ENCODE assay signal across 29 cellular contexts in the genomic region with DNA sequence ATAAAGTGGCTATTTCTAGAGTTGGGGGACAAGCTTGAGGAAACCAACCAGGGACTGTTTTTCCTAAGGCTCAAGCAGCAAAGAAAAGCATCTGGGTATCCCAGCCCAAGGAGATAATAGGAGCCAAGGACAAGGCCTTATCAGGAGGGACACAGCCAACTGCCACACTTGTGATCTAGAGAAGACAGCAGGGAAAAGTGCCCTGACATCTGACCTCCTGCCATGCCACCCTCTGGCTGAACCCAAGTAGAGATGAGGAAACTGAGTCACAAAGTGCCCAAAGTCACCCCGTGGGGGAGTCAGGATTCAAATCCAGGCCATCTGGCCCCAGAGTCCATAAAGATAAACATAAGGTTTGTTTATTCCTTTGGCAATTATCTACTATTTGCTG. TPM values are rescaled to one million over a fixed set of nuclear protein-coding genes. Genes with fewer than 3 reads are reported as not detected.
DNase-seq lines count a peak whose midpoint lies in the region; ATAC-seq and TF ChIP-seq lines count a peak whose summit lies in the region.
"Had no signal": no experiment of that assay in that cellular context is flagged by ENCODE, and none has a peak within 500 bp of the region (broad histone marks: within the 10 kb centered on the region; RNA-seq: fewer than 3 reads in every experiment).

No MANE protein-coding gene starts in this region.

- no peaks in the 10 kb centered on the region for H3K27me3 ChIP-seq in BLaER1 treated with 17β-estradiol and CSF1 and Interleukin-3, amounts not matched to agents 10 nM and 100 nM
- H3K27me3 ChIP-seq in iPS-15b (ENCODE audit: control insufficient read depth, insufficient read depth, low read length): no peaks in the 10 kb centered on the region
- H3K27me3 ChIP-seq in osteoblast (ENCODE audit: insufficient read depth, low read length): peaks cover 13% of the 10 kb centered on the region
- H3K27me3 ChIP-seq: body of pancreas had no signal

- H3K9me3 Mint-ChIP-seq in WTC11: peaks cover 6% of the 10 kb centered on the region

- H3K36me3 Mint-ChIP-seq in WTC11: peaks cover 6% of the 10 kb centered on the region
- H3K36me3 Mint-ChIP-seq: stimulated activated memory B cell treated with anti-CD40 and anti-IgM and Interleukin-4, amounts not matched to agents 10 μg/mL and 1 μg/mL and 100 μg/mL, for 72 hours had no signal

- no peak overlapping the region for H3K4me3 ChIP-seq in BLaER1 treated with 17β-estradiol and CSF1 and Interleukin-3, amounts not matched to agents 10 nM and 100 nM
- H3K4me3 ChIP-seq in iPS-15b (ENCODE audit: low read depth, low read length): no peak overlapping the region
- no peak overlapping the region for H3K4me3 ChIP-seq in osteoblast (ENCODE audit: insufficient read depth, low read length)
- H3K4me3 ChIP-seq: body of pancreas, lung, mucosa of descending colon, PC-9 had no signal

- CTCF ChIA-PET in WTC11 (lab: Charles Lee): interaction anchor here (0.9 to 8.0 kb wide), 16 partner anchors 12 to 707 kb away, joined by 3 to 329 read pairs (median 5); a partner anchor contains a TSS

- H3K4me2 ChIP-seq in BLaER1 treated with 17β-estradiol and CSF1 and Interleukin-3, amounts not matched to agents 10 nM and 100 nM: peak overlapping the region in 6 of 11 experiments; percentile 11 to 41 (median 23); a peak in 5 of 22 replicates
- H3K4me2 ChIP-seq in osteoblast (ENCODE audit: insufficient read depth, low read length): no peak overlapping the region
- H3K4me2 ChIP-seq: PC-9 had no signal

- H3K27ac Mint-ChIP-seq in WTC11: peak overlapping the region; percentile 99
- H3K27ac Mint-ChIP-seq: activated CD4-positive, alpha-beta T cell treated with anti-CD3 and anti-CD28 coated beads, Interleukin-2, amount 10 ng/mL, durations not matched to agents 7 days and 5 days; CD8-positive, alpha-beta memory T cell; natural killer cell treated with Interleukin-12 subunit alpha and Interleukin-12 subunit beta and Interleukin-15 and Interleukin-18, amount 100 ng/mL, for 72 hours; stimulated activated memory B cell treated with anti-CD40 and anti-IgM and Interleukin-4, amounts not matched to agents 10 μg/mL and 1 μg/mL and 100 μg/mL, for 72 hours; T-helper 2 cell treated with Interferon-gamma antibody and Interleukin-4, amounts not matched to agents 5 μg/mL and 100 μg/mL, for 36 hours had no signal

- no peak for TF ChIP-seq CTCF in WTC11 (IDR thresholded peaks at IDR 0.05)
- no peak for TF ChIP-seq CTCF in osteoblast (IDR thresholded peaks at IDR 0.05; ENCODE audit: extremely low read depth, low read depth, low read length)

- H3K4me1 ChIP-seq in BLaER1 treated with 17β-estradiol and CSF1 and Interleukin-3, amounts not matched to agents 10 nM and 100 nM: peaks cover 0 to 24% (median 18%) of the 10 kb centered on the region in 10 experiments; a peak in 15 of 20 replicates
- H3K4me1 ChIP-seq in iPS-15b (ENCODE audit: control insufficient read depth, insufficient read depth, low read length) (peaks cover 21% of the 10 kb centered on the region), osteoblast (ENCODE audit: insufficient read depth, low read length) (no peaks in the 10 kb centered on the region)
- H3K4me1 ChIP-seq: body of pancreas had no signal

- no peaks in the 10 kb centered on the region; the same call in 1 of the 2 replicates for H3K27me3 Mint-ChIP-seq in WTC11 (ENCODE audit: low read depth)

- H3K9me3 ChIP-seq in BLaER1 treated with 17β-estradiol and CSF1 and Interleukin-3, amounts not matched to agents 10 nM and 100 nM (replicated peaks in 1 of 11): peaks cover 4 to 8% (median 5%) of the 10 kb centered on the region in 11 experiments; a peak in 13 of 22 replicates
- H3K9me3 ChIP-seq in iPS-15b (ENCODE audit: control insufficient read depth, insufficient read depth, low read length) (no peaks in the 10 kb centered on the region), osteoblast (ENCODE audit: low read depth, low read length) (peaks cover 2% of the 10 kb centered on the region)

- H3K79me2 ChIP-seq in osteoblast (ENCODE audit: insufficient read depth, low read length): no peaks in the 10 kb centered on the region

- ATAC-seq in WTC11 (no peak), HG02623 (IDR thresholded peaks at IDR 0.05; ENCODE audit: unreplicated experiment) (no peak)
- ATAC-seq: activated T-cell treated with anti-CD3 and anti-CD28 coated beads, Interleukin-2, amount 50 U/mL, for 4 hours; body of pancreas; natural killer cell treated with Interleukin-12 subunit alpha and Interleukin-12 subunit beta and Interleukin-15 and Interleukin-18, amount 100 ng/mL, for 72 hours; stimulated activated memory B cell treated with anti-CD40 and anti-IgM and Interleukin-4, amounts not matched to agents 10 μg/mL and 1 μg/mL and 100 μg/mL, for 72 hours had no signal

- H3K36me3 ChIP-seq in BLaER1 treated with 17β-estradiol and CSF1 and Interleukin-3, amounts not matched to agents 10 nM and 100 nM: no peaks in the 10 kb centered on the region
- no peaks in the 10 kb centered on the region for H3K36me3 ChIP-seq in iPS-15b (ENCODE audit: control insufficient read depth, insufficient read depth, low read length)
- no peaks in the 10 kb centered on the region for H3K36me3 ChIP-seq in osteoblast (ENCODE audit: insufficient read depth, low read length)
- H3K36me3 ChIP-seq: WERI-Rb-1 had no signal

- no peak overlapping the region for H3K4me3 Mint-ChIP-seq in WTC11
- H3K4me3 Mint-ChIP-seq: activated CD4-positive, alpha-beta T cell treated with anti-CD3 and anti-CD28 coated beads, Interleukin-2, amount 10 ng/mL, durations not matched to agents 7 days and 5 days; activated T-cell treated with anti-CD3 and anti-CD28 coated beads, Interleukin-2, amount 50 U/mL, for 4 hours; CD8-positive, alpha-beta memory T cell; natural killer cell treated with Interleukin-12 subunit alpha and Interleukin-12 subunit beta and Interleukin-15 and Interleukin-18, amount 100 ng/mL, for 72 hours; stimulated activated memory B cell treated with anti-CD40 and anti-IgM and Interleukin-4, amounts not matched to agents 10 μg/mL and 1 μg/mL and 100 μg/mL, for 72 hours; T-helper 2 cell treated with Interferon-gamma antibody and Interleukin-4, amounts not matched to agents 5 μg/mL and 100 μg/mL, for 36 hours had no signal

- POLR2A ChIA-PET in WTC11 (lab: Charles Lee): interaction anchor here (0.9 to 1.2 kb wide), 2 partner anchors 10 to 66 kb away, joined by 4 to 7 read pairs; no protein-coding TSS in a partner anchor

- H3K9ac ChIP-seq in BLaER1 treated with 17β-estradiol and CSF1 and Interleukin-3, amounts not matched to agents 10 nM and 100 nM: no peak overlapping the region
- peak overlapping the region; percentile 38 for H3K9ac ChIP-seq in iPS-15b (ENCODE audit: low read depth, low read length)

- no peak for DNase-seq in WTC11 (ENCODE audit: low spot score)
- no peak for DNase-seq in osteoblast (ENCODE audit: insufficient read length, low spot score, missing footprints)
- no peak for DNase-seq in HuH-7 (ENCODE audit: low spot score)
- DNase-seq in activated CD4-positive, CD25-positive, alpha-beta regulatory T cell treated with anti-CD3 and anti-CD28 coated beads, Interleukin-2, amount 50 U/mL, for 72 hours: no peak
- DNase-seq in RKO (ENCODE audit: low spot score): no peak
- DNase-seq: activated CD4-positive, alpha-beta T cell treated with anti-CD3 and anti-CD28 coated beads, Interleukin-2, amount 10 ng/mL, durations not matched to agents 7 days and 5 days; activated naive CD4-positive, alpha-beta T cell; activated T-cell treated with anti-CD3 and anti-CD28 coated beads, Interleukin-2, amount 50 U/mL, for 4 hours; AML-193; CD8-positive, alpha-beta memory T cell; NCI-H1092; NCI-H524 treated with DMSO at 0.1 percent for 48 hours; PC-9; SHP77; stimulated activated CD4-positive, alpha-beta T cell treated with anti-CD3 and anti-CD28 coated beads, Interleukin-4, amount 100 ng/mL, for 4 hours; substantia nigra; WERI-Rb-1 had no signal

- no peak overlapping the region for H3K27ac ChIP-seq in BLaER1 treated with 17β-estradiol and CSF1 and Interleukin-3, amounts not matched to agents 10 nM and 100 nM
- H3K27ac ChIP-seq in osteoblast (ENCODE audit: low read depth, low read length): no peak overlapping the region
- H3K27ac ChIP-seq: body of pancreas, PC-9, WERI-Rb-1 had no signal

- peaks cover 56% of the 10 kb centered on the region for H3K4me1 Mint-ChIP-seq in WTC11
- H3K4me1 Mint-ChIP-seq: activated CD4-positive, alpha-beta T cell treated with anti-CD3 and anti-CD28 coated beads, Interleukin-2, amount 10 ng/mL, durations not matched to agents 7 days and 5 days; CD8-positive, alpha-beta memory T cell; stimulated activated memory B cell treated with anti-CD40 and anti-IgM and Interleukin-4, amounts not matched to agents 10 μg/mL and 1 μg/mL and 100 μg/mL, for 72 hours had no signal

- no peaks in the 10 kb centered on the region for H4K20me1 ChIP-seq in BLaER1 treated with 17β-estradiol and CSF1 and Interleukin-3, amounts not matched to agents 10 nM and 100 nM
- no peaks in the 10 kb centered on the region for H4K20me1 ChIP-seq in osteoblast (ENCODE audit: insufficient read depth, low read length)

- peak overlapping the region; percentile 73 for H2AFZ ChIP-seq in osteoblast (ENCODE audit: low read length)
- H2AFZ ChIP-seq: PC-9 had no signal

TF ChIP-seq in WTC11, 78 proteins besides CTCF, POLR2A, EP300 and RAD21:
- TF ChIP-seq NFYB (CRISPR knock-in tag; conservative IDR thresholded peaks at IDR 0.05; ENCODE audit: low read depth): no peak
- no peak for TF ChIP-seq ZNF671 (CRISPR knock-in tag; IDR thresholded peaks at IDR 0.05)
- no peak for TF ChIP-seq CREB1 (CRISPR knock-in tag; IDR thresholded peaks at IDR 0.05)
- TF ChIP-seq, protein P1, sequence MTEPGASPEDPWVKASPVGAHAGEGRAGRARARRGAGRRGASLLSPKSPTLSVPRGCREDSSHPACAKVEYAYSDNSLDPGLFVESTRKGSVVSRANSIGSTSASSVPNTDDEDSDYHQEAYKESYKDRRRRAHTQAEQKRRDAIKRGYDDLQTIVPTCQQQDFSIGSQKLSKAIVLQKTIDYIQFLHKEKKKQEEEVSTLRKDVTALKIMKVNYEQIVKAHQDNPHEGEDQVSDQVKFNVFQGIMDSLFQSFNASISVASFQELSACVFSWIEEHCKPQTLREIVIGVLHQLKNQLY (CRISPR knock-in tag; IDR thresholded peaks at IDR 0.05): no peak
- TF ChIP-seq, protein P2, sequence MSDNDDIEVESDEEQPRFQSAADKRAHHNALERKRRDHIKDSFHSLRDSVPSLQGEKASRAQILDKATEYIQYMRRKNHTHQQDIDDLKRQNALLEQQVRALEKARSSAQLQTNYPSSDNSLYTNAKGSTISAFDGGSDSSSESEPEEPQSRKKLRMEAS (CRISPR knock-in tag; IDR thresholded peaks at IDR 0.05): no peak
- no peak for TF ChIP-seq EMX1 (CRISPR knock-in tag; IDR thresholded peaks at IDR 0.05)

RNA-seq across cellular contexts. Expression of a gene that starts 3.6 kb away (rescaled TPM):
- total RNA-seq in WTC11 (2021) (0.27 to 0.37 TPM (median 0.34 TPM) in 3 replicates), osteoblast (1.8 and 2.9 TPM in 2 replicates)
- total RNA-seq: A172; activated CD4-positive, alpha-beta T cell treated with anti-CD3 and anti-CD28 coated beads, Interleukin-2, amount 10 ng/mL, durations not matched to agents 7 days and 5 days; CD8-positive, alpha-beta memory T cell; endothelial cell of umbilical vein; kidney epithelial cell; natural killer cell treated with Interleukin-12 subunit alpha and Interleukin-12 subunit beta and Interleukin-15 and Interleukin-18, amount 100 ng/mL, for 72 hours; PC-9 had no signal

RNA-seq across cellular contexts. Expression of a gene that starts 38.8 kb away (rescaled TPM):
- total RNA-seq in WTC11 (2021) (not detected in 3 replicates), osteoblast (under 0.01 TPM in 1 of 2 replicates, not detected in the other)
- total RNA-seq: A172; activated CD4-positive, alpha-beta T cell treated with anti-CD3 and anti-CD28 coated beads, Interleukin-2, amount 10 ng/mL, durations not matched to agents 7 days and 5 days; activated T-cell treated with anti-CD3 and anti-CD28 coated beads, Interleukin-2, amount 50 U/mL, for 4 hours; body of pancreas; CD8-positive, alpha-beta memory T cell; endothelial cell of umbilical vein; kidney epithelial cell; natural killer cell treated with Interleukin-12 subunit alpha and Interleukin-12 subunit beta and Interleukin-15 and Interleukin-18, amount 100 ng/mL, for 72 hours; PC-9 had no signal
